11 cellular contexts compared by ENCODE assay signal in the genomic region with DNA sequence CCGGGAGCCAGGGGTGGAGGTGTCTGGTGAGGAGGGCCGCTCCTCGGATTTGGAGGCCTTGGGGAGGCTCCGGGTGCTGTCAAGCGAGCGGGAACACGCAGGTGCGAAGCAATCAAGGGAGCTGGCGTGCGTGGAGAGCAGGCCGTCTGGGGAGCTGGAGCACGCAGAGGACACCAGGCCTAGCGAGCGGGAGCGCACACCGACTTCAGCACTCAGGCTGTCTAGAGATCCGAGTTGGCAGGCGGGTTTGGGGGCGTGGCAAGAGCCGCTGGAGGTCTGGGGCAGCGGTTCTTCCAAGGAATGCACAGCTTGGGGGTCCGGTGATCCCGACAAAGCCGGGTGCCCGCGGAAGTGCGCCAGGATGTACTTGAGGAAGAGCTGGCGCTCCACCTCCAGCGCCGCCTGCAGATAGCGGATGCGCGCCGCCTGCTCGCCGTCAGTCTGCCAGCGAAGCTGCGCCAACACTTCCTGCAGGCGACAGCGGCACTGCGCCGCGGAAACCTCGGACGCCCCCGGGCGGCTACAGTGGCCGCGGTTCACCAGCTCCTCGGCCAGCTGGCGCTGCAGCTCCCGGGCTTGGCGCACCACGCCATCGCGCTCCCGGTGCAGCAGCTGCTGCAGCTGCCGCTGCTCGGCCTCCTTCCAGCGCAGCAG. TPM values are rescaled to one million over a fixed set of nuclear protein-coding genes. Genes with fewer than 3 reads are reported as not detected.
DNase-seq lines count a peak whose midpoint lies in the region; ATAC-seq and TF ChIP-seq lines count a peak whose summit lies in the region.
"Not testable (repeated sequence)": the region's sequence is repeated elsewhere in the genome, so short reads cannot be mapped to it uniquely, and the experiment has no call there.
"Had no signal": no experiment of that assay in that cellular context is flagged by ENCODE, and none has a peak within 500 bp of the region (broad histone marks: within the 10 kb centered on the region; RNA-seq: fewer than 3 reads in every experiment).

No MANE protein-coding gene starts in this region.

- not testable (repeated sequence) for H3K9me3 Mint-ChIP-seq in CD4-positive, CD25-positive, alpha-beta regulatory T cell; activated naive CD8-positive, alpha-beta T cell treated with anti-CD3 and anti-CD28 coated beads, Interleukin-2, amount 50 U/mL, for 24 hours

- CTCF ChIA-PET in Panc1 (lab: Charles Lee) = not testable (repeated sequence)

- in situ Hi-C loops in Panc1 (cut with HindIII; ENCODE audit: low pct_unique_long_range_greater_than_20kb, low sequenced_read_pairs); gastrocnemius medialis (cut with MboI; ENCODE audit: low sequenced_read_pairs in 4 of 4): not testable (repeated sequence)

- not testable (repeated sequence) for TF ChIP-seq CTCF in Panc1 (IDR thresholded peaks at IDR 0.05); gastrocnemius medialis (IDR thresholded peaks at IDR 0.05 in 4 of 5, conservative IDR thresholded peaks at IDR 0.05 in 1 of 5)

- H3K4me1 Mint-ChIP-seq in CD4-positive, CD25-positive, alpha-beta regulatory T cell; activated naive CD8-positive, alpha-beta T cell treated with anti-CD3 and anti-CD28 coated beads, Interleukin-2, amount 50 U/mL, for 24 hours: not testable (repeated sequence)

- not testable (repeated sequence) for TF ChIP-seq POLR2A in gastrocnemius medialis (IDR thresholded peaks at IDR 0.05)

- H3K27me3 Mint-ChIP-seq in CD4-positive, CD25-positive, alpha-beta regulatory T cell; activated naive CD8-positive, alpha-beta T cell treated with anti-CD3 and anti-CD28 coated beads, Interleukin-2, amount 50 U/mL, for 24 hours: not testable (repeated sequence)

- BruUV-seq in Panc1 (replicated peaks; lab: Mats Ljungman, UMichigan) = not testable (repeated sequence)

- not testable (repeated sequence) for H3K4me3 ChIP-seq in CD4-positive, CD25-positive, alpha-beta regulatory T cell (ENCODE audit: low read depth, low read length); Panc1 (ENCODE audit: low read depth in 2 of 2, low read length in 2 of 2); gastrocnemius medialis

- H3K9me3 ChIP-seq in CD4-positive, CD25-positive, alpha-beta regulatory T cell (ENCODE audit: control insufficient read depth in 2 of 2, low read length in 2 of 2); Panc1 (ENCODE audit: control insufficient read depth, insufficient read depth, low read depth, low read length); gastrocnemius medialis: not testable (repeated sequence)

- not testable (repeated sequence) for H3K27me3 ChIP-seq in CD4-positive, CD25-positive, alpha-beta regulatory T cell (ENCODE audit: control insufficient read depth, insufficient read depth, low read length); Panc1 (ENCODE audit: control insufficient read depth, insufficient read depth, low read length); gastrocnemius medialis

- intact Hi-C loops in Panc1 (cut with micrococcal nuclease; ENCODE audit: unreplicated experiment); gastrocnemius medialis (cut with DNase I; ENCODE audit: low total_unique reads): not testable (repeated sequence)

- not testable (repeated sequence) for DNase-seq in CD4-positive, CD25-positive, alpha-beta regulatory T cell; Panc1 (ENCODE audit: low read depth, low spot score); activated naive CD8-positive, alpha-beta T cell treated with anti-CD3 and anti-CD28 coated beads, Interleukin-2, amount 50 U/mL, for 24 hours; left lobe of liver (ENCODE audit: low spot score); gastrocnemius medialis

- H3K27ac ChIP-seq in CD4-positive, CD25-positive, alpha-beta regulatory T cell (ENCODE audit: insufficient read depth, low read length, poor library complexity, severe bottlenecking); Panc1 (ENCODE audit: low read length); gastrocnemius medialis: not testable (repeated sequence)

- POLR2A ChIA-PET in Panc1 (lab: Charles Lee) = not testable (repeated sequence)

- ATAC-seq in CD4-positive, CD25-positive, alpha-beta regulatory T cell (ENCODE audit: low read depth in 2 of 2) = peak; percentile 82 to 84
- ATAC-seq in GM19351 (IDR thresholded peaks at IDR 0.05; ENCODE audit: unreplicated experiment) (peak; percentile 50), GM21723 (IDR thresholded peaks at IDR 0.05; ENCODE audit: unreplicated experiment) (peak; percentile 73), HG03064 (IDR thresholded peaks at IDR 0.05; ENCODE audit: low read depth, unreplicated experiment) (peak; percentile 59), Panc1 (peak; percentile 88), left lobe of liver (peak; percentile 85), gastrocnemius medialis (peak; percentile 77 to 80)
- peak; percentile 74 for ATAC-seq in activated naive CD8-positive, alpha-beta T cell treated with anti-CD3 and anti-CD28 coated beads, Interleukin-2, amount 50 U/mL, for 24 hours

- H3K36me3 ChIP-seq in CD4-positive, CD25-positive, alpha-beta regulatory T cell (ENCODE audit: control insufficient read depth, insufficient read depth, low read length); Panc1 (ENCODE audit: control insufficient read depth, insufficient read depth, low read length); gastrocnemius medialis: not testable (repeated sequence)

- not testable (repeated sequence) for H3K4me3 Mint-ChIP-seq in CD4-positive, CD25-positive, alpha-beta regulatory T cell; activated naive CD8-positive, alpha-beta T cell treated with anti-CD3 and anti-CD28 coated beads, Interleukin-2, amount 50 U/mL, for 24 hours

- not testable (repeated sequence) for H3K27ac Mint-ChIP-seq in CD4-positive, CD25-positive, alpha-beta regulatory T cell; activated naive CD8-positive, alpha-beta T cell treated with anti-CD3 and anti-CD28 coated beads, Interleukin-2, amount 50 U/mL, for 24 hours

- H3K36me3 Mint-ChIP-seq in CD4-positive, CD25-positive, alpha-beta regulatory T cell; activated naive CD8-positive, alpha-beta T cell treated with anti-CD3 and anti-CD28 coated beads, Interleukin-2, amount 50 U/mL, for 24 hours (ENCODE audit: low read depth): not testable (repeated sequence)

- H3K4me1 ChIP-seq in CD4-positive, CD25-positive, alpha-beta regulatory T cell (ENCODE audit: control insufficient read depth, insufficient read depth, low read length, poor library complexity, severe bottlenecking); Panc1 (ENCODE audit: control insufficient read depth, insufficient read depth, low read length); gastrocnemius medialis: not testable (repeated sequence)

RNA-seq across cellular contexts. Expression of gene RIMBP3C, which starts 1.1 kb away (rescaled TPM):
- total RNA-seq in CD4-positive, CD25-positive, alpha-beta regulatory T cell = 0.47 TPM
- under 1 TPM in 3 of 4 donors, not detected in 1; 0.38 to 0.87 (median 0.52) TPM for polyA plus RNA-seq in CD4-positive, CD25-positive, alpha-beta regulatory T cell
- 0.90 TPM for total RNA-seq in Panc1 (2021; ENCODE audit: unreplicated experiment)
- polyA plus RNA-seq in Panc1 (2012; ENCODE audit: insufficient read length) = 1.7 TPM
- 0.05 TPM for total RNA-seq in left lobe of liver
- total RNA-seq in gastrocnemius medialis = under 1 TPM in 1 of 4 donors, not detected in 3; 0.04 TPM
- total RNA-seq: pulmonary artery endothelial cell had no signal
- polyA plus RNA-seq: GM23248, hepatocyte had no signal

RNA-seq across cellular contexts. Expression of gene UBE2L3, which starts 17.4 kb away (rescaled TPM):
- total RNA-seq in CD4-positive, CD25-positive, alpha-beta regulatory T cell = 33.7 TPM
- polyA plus RNA-seq in CD4-positive, CD25-positive, alpha-beta regulatory T cell = 100 to 1,000 TPM in 3 of 4 donors, 10 to 100 TPM in 1; 98.4 to 124 (median 110) TPM
- 51.1 TPM for total RNA-seq in Panc1 (2021; ENCODE audit: unreplicated experiment)
- 39.7 TPM for polyA plus RNA-seq in Panc1 (2012; ENCODE audit: insufficient read length)
- 16.5 TPM for total RNA-seq in left lobe of liver
- total RNA-seq in gastrocnemius medialis = 10 to 100 TPM; 61.5 to 88.7 (median 70.5) TPM
